ENCODE assay signal across 14 cellular contexts in genomic region chr10:91061608-91062007, GRCh38.
"Had no signal": no experiment of that assay in that cellular context is flagged by ENCODE, and none has a peak within 500 bp of the region (broad histone marks: within the 10 kb centered on the region; RNA-seq: fewer than 3 reads in every experiment).

No MANE protein-coding gene starts in this region.

- H3K4me1 ChIP-seq: adrenal gland, transverse colon had no signal

- H3K27me3 ChIP-seq: adrenal gland, cardiac muscle cell, transverse colon had no signal

- H3K27ac ChIP-seq: cardiac muscle cell, skin epidermis, transverse colon had no signal

- H3K9me3 ChIP-seq: adrenal gland, transverse colon had no signal

- H3K4me3 ChIP-seq: adrenal gland, cardiac muscle cell, skin epidermis, transverse colon had no signal

- DNase-seq: activated CD4-positive, alpha-beta memory T cell treated with anti-CD3 and anti-CD28 coated beads for 36 hours; activated CD4-positive, alpha-beta T cell treated with anti-CD3 and anti-CD28 coated beads for 36 hours; activated CD8-positive, alpha-beta memory T cell treated with anti-CD3 and anti-CD28 coated beads, Interleukin-2, amount 10 ng/mL, durations not matched to agents 7 days and 5 days; activated naive CD4-positive, alpha-beta T cell treated with anti-CD3 and anti-CD28 coated beads, Interleukin-2, amount 50 U/mL, for 16 hours; activated T-cell treated with anti-CD3 and anti-CD28 coated beads, Interleukin-2, amount 50 U/mL, for 24 hours; islet precursor cell; stimulated activated CD4-positive, alpha-beta T cell treated with anti-CD3 and anti-CD28 coated beads, Interleukin-4, amount 100 ng/mL, for 4 hours; stimulated activated CD8-positive, alpha-beta memory T cell treated with anti-CD3 and anti-CD28 coated beads, Interleukin-4, amount 100 ng/mL, for 48 hours; stimulated activated naive CD8-positive, alpha-beta T cell treated with anti-CD3 and anti-CD28 coated beads, Interleukin-15, Interleukin-2, amounts not matched to agents 100 U/mL and 50 U/mL, for 24 hours; T-helper 2 cell; transverse colon had no signal

- ATAC-seq: activated CD4-positive, alpha-beta T cell treated with anti-CD3 and anti-CD28 coated beads for 36 hours; activated CD8-positive, alpha-beta memory T cell treated with anti-CD3 and anti-CD28 coated beads, Interleukin-2, amount 10 ng/mL, durations not matched to agents 7 days and 5 days; stimulated activated naive CD8-positive, alpha-beta T cell treated with anti-CD3 and anti-CD28 coated beads, Interleukin-15, Interleukin-2, amounts not matched to agents 100 U/mL and 50 U/mL, for 24 hours had no signal

- H3K36me3 ChIP-seq: adrenal gland, cardiac muscle cell, transverse colon had no signal
